In the genomic region with DNA sequence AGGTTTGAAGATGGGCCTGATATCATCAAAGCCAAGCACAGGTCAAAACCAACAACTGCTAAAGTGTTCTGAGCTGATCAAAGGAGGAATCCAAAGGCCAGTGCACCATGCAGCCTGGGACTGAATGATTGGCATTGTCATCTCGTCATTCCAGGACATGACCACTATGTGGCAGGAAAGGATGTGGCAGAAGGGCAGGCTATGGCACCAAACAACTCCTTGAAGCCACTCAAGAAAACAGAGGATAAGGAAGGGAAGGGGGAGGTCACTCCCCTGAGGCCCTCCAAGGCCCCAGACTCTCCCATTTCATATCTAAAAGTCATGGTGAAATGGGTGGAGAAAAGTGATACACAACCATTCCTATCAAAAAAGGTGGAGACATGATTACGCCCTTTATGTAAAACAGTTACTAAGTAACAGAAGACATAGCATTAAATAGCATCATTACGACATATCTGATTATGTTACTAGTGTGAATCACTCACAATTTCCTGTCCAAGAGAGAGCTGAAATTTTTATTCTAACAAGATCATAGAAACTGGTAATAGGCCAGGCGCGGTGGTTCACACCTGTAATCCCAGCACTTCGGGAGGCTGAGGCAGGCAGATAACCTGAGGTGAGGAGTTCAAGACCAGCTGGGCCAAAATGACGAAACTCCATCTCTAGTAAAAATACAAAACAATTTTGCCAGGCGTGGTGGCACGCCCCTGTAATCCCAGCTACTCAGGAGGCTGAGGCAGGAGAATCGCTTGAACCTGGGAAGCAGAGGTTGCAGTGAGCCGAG, we compare ENCODE assay signal across 1 cellular context.
TF ChIP-seq lines count a peak whose summit lies in the region.

No MANE protein-coding gene starts in this region.

TF ChIP-seq in endothelial cell of umbilical vein, 7 proteins besides CTCF, POLR2A, EP300 and RAD21:
- TF ChIP-seq MYC (IDR thresholded peaks at IDR 0.05; ENCODE audit: low read depth, low read length), result no peak
- no peak for TF ChIP-seq POLR2AphosphoS5 (IDR thresholded peaks at IDR 0.05; ENCODE audit: insufficient read depth, low read depth, low read length)
- TF ChIP-seq, protein P1, sequence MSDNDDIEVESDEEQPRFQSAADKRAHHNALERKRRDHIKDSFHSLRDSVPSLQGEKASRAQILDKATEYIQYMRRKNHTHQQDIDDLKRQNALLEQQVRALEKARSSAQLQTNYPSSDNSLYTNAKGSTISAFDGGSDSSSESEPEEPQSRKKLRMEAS (IDR thresholded peaks at IDR 0.05; ENCODE audit: insufficient read depth, insufficient read length), result no peak
- peak; percentile 50 for TF ChIP-seq GATA2 (IDR thresholded peaks at IDR 0.05; ENCODE audit: insufficient read depth, insufficient read length, low read depth, low read length)
- no peak for TF ChIP-seq EZH2 (IDR thresholded peaks at IDR 0.05; ENCODE audit: borderline replicate concordance, low read depth, low read length, severe bottlenecking)
- peak; percentile 79 for TF ChIP-seq JUN (IDR thresholded peaks at IDR 0.05; ENCODE audit: borderline replicate concordance, insufficient read depth, insufficient read length, low read depth)
